ENCODE assay signal across 34 cellular contexts in genomic region chr15:80495406-80495942, GRCh38.
DNase-seq lines count a peak whose midpoint lies in the region; ATAC-seq and TF ChIP-seq lines count a peak whose summit lies in the region.
"Had no signal": no experiment of that assay in that cellular context is flagged by ENCODE, and none has a peak within 500 bp of the region (broad histone marks: within the 10 kb centered on the region; RNA-seq: fewer than 3 reads in every experiment).

No MANE protein-coding gene starts in this region.

- H3K79me1 ChIP-seq in IMR-90 (ENCODE audit: low read depth in 1 of 2, low read length in 2 of 2) = peaks cover 29 to 70% of the 10 kb centered on the region in 2 experiments; a peak in 3 of 4 replicates

- dilution Hi-C loops in IMR-90 (cut with HindIII; ENCODE audit: low sequenced_read_pairs, unreplicated experiment) = no loop called here

- no peak for TF ChIP-seq CTCF in AG04450 (IDR thresholded peaks at IDR 0.05; ENCODE audit: low read depth, low read length)
- no peak for TF ChIP-seq CTCF in IMR-90 (conservative IDR thresholded peaks at IDR 0.05; ENCODE audit: low read depth, low read length)
- TF ChIP-seq CTCF in endodermal cell (conservative IDR thresholded peaks at IDR 0.05) = no peak
- no peak for TF ChIP-seq CTCF in neural progenitor cell (IDR thresholded peaks at IDR 0.05)
- TF ChIP-seq CTCF in GM20000 (IDR thresholded peaks at IDR 0.05; ENCODE audit: extremely low read depth, missing control alignments) = no peak

- no peaks in the 10 kb centered on the region for H3K9me3 ChIP-seq in AG04450 (ENCODE audit: control insufficient read depth, insufficient read depth, low read length)
- H3K9me3 ChIP-seq in IMR-90 (ENCODE audit: control insufficient read depth, insufficient read depth, low read length) = no peaks in the 10 kb centered on the region
- H3K9me3 ChIP-seq in endodermal cell (ENCODE audit: control insufficient read depth, low read length) = no peaks in the 10 kb centered on the region
- H3K9me3 ChIP-seq in neural progenitor cell (ENCODE audit: low read depth) = no peaks in the 10 kb centered on the region
- H3K9me3 ChIP-seq: BE2C, heart left ventricle had no signal

- TF ChIP-seq POLR2A in IMR-90 (IDR thresholded peaks at IDR 0.05; ENCODE audit: low read depth, low read length) = no peak

- H2AK5ac ChIP-seq in IMR-90 (ENCODE audit: low read depth, low read length) = peak overlapping the region; percentile 99

- TF ChIP-seq RAD21 in IMR-90 (IDR thresholded peaks at IDR 0.05; ENCODE audit: low read length) = no peak

- intact Hi-C loops in IMR-90 (cut with micrococcal nuclease) = no loop called here

- H3K4me2 ChIP-seq in IMR-90 (ENCODE audit: low read depth, low read length) (no peak overlapping the region), neural progenitor cell (peak overlapping the region; percentile 47)

- H3K27me3 Mint-ChIP-seq in endodermal cell (ENCODE audit: insufficient read depth) (no peaks in the 10 kb centered on the region), neural progenitor cell (ENCODE audit: insufficient read depth, low read depth) (peaks cover 3% of the 10 kb centered on the region)
- H3K27me3 Mint-ChIP-seq: activated naive CD8-positive, alpha-beta T cell; stimulated activated naive B cell treated with anti-CD40 and anti-IgM and Interleukin-4, amounts not matched to agents 10 μg/mL and 1 μg/mL and 100 μg/mL, for 72 hours had no signal

- CTCF ChIA-PET in AG04450 (lab: Charles Lee) = interaction anchor here (1.4 kb wide), 2 partner anchors 72 to 284 kb away, joined by 5 read pairs; partner anchors contain the start of gene CEMIP
- CTCF ChIA-PET in IMR-90 (lab: Yijun Ruan, JAX) = no interaction called here

- H3K27ac Mint-ChIP-seq in endodermal cell (peak overlapping the region; percentile 30), neural progenitor cell (no peak overlapping the region)
- H3K27ac Mint-ChIP-seq: activated naive CD8-positive, alpha-beta T cell; CD8-positive, alpha-beta memory T cell; naive thymus-derived CD4-positive, alpha-beta T cell; stimulated activated naive B cell treated with anti-CD40 and anti-IgM and Interleukin-4, amounts not matched to agents 10 μg/mL and 1 μg/mL and 100 μg/mL, for 72 hours had no signal

- peak overlapping the region; percentile 99 for H2BK20ac ChIP-seq in IMR-90 (ENCODE audit: low read depth, low read length)

- no peaks in the 10 kb centered on the region for H4K20me1 ChIP-seq in IMR-90 (ENCODE audit: insufficient read depth, low read length)
- H4K20me1 ChIP-seq in neural progenitor cell (ENCODE audit: low read depth) = no peaks in the 10 kb centered on the region

- H2AFZ ChIP-seq in IMR-90 (replicated peaks; ENCODE audit: low read length, poor library complexity) (peak overlapping the region; percentile 33), neural progenitor cell (replicated peaks) (no peak overlapping the region)

- peak overlapping the region; percentile 100 for H4K5ac ChIP-seq in IMR-90 (ENCODE audit: low read depth, low read length)

- H3K4me3 Mint-ChIP-seq in endodermal cell (no peak overlapping the region), neural progenitor cell (no peak overlapping the region)
- H3K4me3 Mint-ChIP-seq: activated naive CD8-positive, alpha-beta T cell; CD8-positive, alpha-beta memory T cell; naive thymus-derived CD4-positive, alpha-beta T cell; stimulated activated naive B cell treated with anti-CD40 and anti-IgM and Interleukin-4, amounts not matched to agents 10 μg/mL and 1 μg/mL and 100 μg/mL, for 72 hours had no signal

- H3K27ac ChIP-seq in AG04450 (ENCODE audit: low read depth, low read length) = peak overlapping the region; percentile 96
- H3K27ac ChIP-seq in IMR-90 (ENCODE audit: insufficient read depth, low read length) = peak overlapping the region; percentile 99
- H3K27ac ChIP-seq in endodermal cell (ENCODE audit: low read depth, low read length) = no peak overlapping the region
- H3K27ac ChIP-seq in neural progenitor cell = no peak overlapping the region
- H3K27ac ChIP-seq: cardiac muscle cell, heart left ventricle, VCaP had no signal

- H3K9me3 Mint-ChIP-seq in endodermal cell = no peaks in the 10 kb centered on the region
- no peaks in the 10 kb centered on the region for H3K9me3 Mint-ChIP-seq in neural progenitor cell
- H3K9me3 Mint-ChIP-seq: CD8-positive, alpha-beta memory T cell; naive thymus-derived CD4-positive, alpha-beta T cell had no signal

- H3K9me1 ChIP-seq in IMR-90 (ENCODE audit: insufficient read depth, low read length) = peaks cover 42% of the 10 kb centered on the region

- H2AK9ac ChIP-seq in IMR-90 (replicated peaks; ENCODE audit: low read depth, low read length, poor library complexity) = peak overlapping the region; percentile 57

- POLR2A ChIA-PET in AG04450 (lab: Yijun Ruan, JAX) = interaction anchor here (0.9 to 1.2 kb wide), 3 partner anchors 12 to 283 kb away, joined by 3 read pairs; partner anchors contain the start of gene CEMIP
- POLR2A ChIA-PET in IMR-90 (lab: Charles Lee; ENCODE audit: unreplicated experiment) = interaction anchor here (1.2 to 1.6 kb wide), 2 partner anchors 11 to 15 kb away, joined by 4 to 6 read pairs; no protein-coding TSS in a partner anchor

- peak; percentile 28; the same call in 1 of the 2 replicates for ATAC-seq in IMR-90 (ENCODE audit: low read depth)
- ATAC-seq: heart left ventricle; naive thymus-derived CD4-positive, alpha-beta T cell; Panc1; stimulated activated naive B cell treated with anti-CD40 and anti-IgM and Interleukin-4, amounts not matched to agents 10 μg/mL and 1 μg/mL and 100 μg/mL, for 72 hours had no signal

- no peaks in the 10 kb centered on the region for H3K79me2 ChIP-seq in neural progenitor cell (ENCODE audit: low read depth)

- H3K27me3 ChIP-seq in AG04450 (ENCODE audit: control insufficient read depth, insufficient read depth, low read length) (no peaks in the 10 kb centered on the region), IMR-90 (ENCODE audit: control insufficient read depth, insufficient read depth, low read length) (no peaks in the 10 kb centered on the region), endodermal cell (ENCODE audit: control insufficient read depth, insufficient read depth, low read length, poor library complexity, severe bottlenecking) (no peaks in the 10 kb centered on the region), neural progenitor cell (no peaks in the 10 kb centered on the region)
- H3K27me3 ChIP-seq: BE2C, cardiac muscle cell, heart left ventricle had no signal

- peaks cover 35% of the 10 kb centered on the region for H3K4me1 Mint-ChIP-seq in endodermal cell
- H3K4me1 Mint-ChIP-seq in neural progenitor cell = peaks cover 28% of the 10 kb centered on the region
- H3K4me1 Mint-ChIP-seq: CD8-positive, alpha-beta memory T cell had no signal

- H3K56ac ChIP-seq in IMR-90 (ENCODE audit: extremely low read depth, insufficient read depth, low read length) = peak overlapping the region; percentile 99

- no TSS peak for BruUV-seq in IMR-90 (replicated peaks; lab: Mats Ljungman, UMichigan)

- peak overlapping the region; percentile 100 for H3K4ac ChIP-seq in IMR-90 (ENCODE audit: low read depth, low read length)

- H3K9ac ChIP-seq in IMR-90 (ENCODE audit: low read depth, low read length) (peak overlapping the region; percentile 76), endodermal cell (ENCODE audit: extremely low read depth, low read length, poor library complexity, severe bottlenecking) (no peak overlapping the region), neural progenitor cell (no peak overlapping the region)

- peak overlapping the region; percentile 99 for H3K14ac ChIP-seq in IMR-90 (replicated peaks; ENCODE audit: low read depth, low read length)

- H3K4me1 ChIP-seq in IMR-90 (ENCODE audit: control insufficient read depth, insufficient read depth, low read length) (peaks cover 35% of the 10 kb centered on the region), endodermal cell (ENCODE audit: control insufficient read depth, insufficient read depth, low read length) (peaks cover 6% of the 10 kb centered on the region), neural progenitor cell (peaks cover 20% of the 10 kb centered on the region)
- H3K4me1 ChIP-seq: BE2C had no signal

- H2BK15ac ChIP-seq in IMR-90 (ENCODE audit: low read depth, low read length) = peak overlapping the region; percentile 97

- in situ Hi-C loops in IMR-90 (cut with MboI; ENCODE audit: low sequenced_read_pairs) = no loop called here
- in situ Hi-C loops in G401 (cut with HindIII; ENCODE audit: low sequenced_read_pairs) = no loop called here

- no peaks in the 10 kb centered on the region for H3K36me3 Mint-ChIP-seq in endodermal cell (ENCODE audit: low read depth)
- peaks cover 25% of the 10 kb centered on the region for H3K36me3 Mint-ChIP-seq in neural progenitor cell
- H3K36me3 Mint-ChIP-seq: activated naive CD8-positive, alpha-beta T cell; CD8-positive, alpha-beta memory T cell; naive thymus-derived CD4-positive, alpha-beta T cell; stimulated activated naive B cell treated with anti-CD40 and anti-IgM and Interleukin-4, amounts not matched to agents 10 μg/mL and 1 μg/mL and 100 μg/mL, for 72 hours had no signal

- H4K91ac ChIP-seq in IMR-90 (ENCODE audit: insufficient read depth, low read depth, low read length) = peak overlapping the region; percentile 100

- peak overlapping the region; percentile 100 for H2BK120ac ChIP-seq in IMR-90 (ENCODE audit: low read depth, low read length)

- H3K4me3 ChIP-seq in AG04450 (ENCODE audit: low read depth, low read length) (no peak overlapping the region), IMR-90 (ENCODE audit: insufficient read depth, low read depth, low read length) (no peak overlapping the region), endodermal cell (ENCODE audit: low read length) (no peak overlapping the region), neural progenitor cell (no peak overlapping the region)
- H3K4me3 ChIP-seq: cardiac muscle cell, heart left ventricle, skin epidermis had no signal

- peak overlapping the region; percentile 100 for H3K23ac ChIP-seq in IMR-90 (ENCODE audit: low read depth, low read length)

- peaks cover 7% of the 10 kb centered on the region for H3F3A ChIP-seq in neural progenitor cell (ENCODE audit: low read depth)

- H3K18ac ChIP-seq in IMR-90 (ENCODE audit: low read depth, low read length) = peak overlapping the region; percentile 90

- H3K36me3 ChIP-seq in IMR-90 (ENCODE audit: control insufficient read depth, insufficient read depth, low read length) = no peaks in the 10 kb centered on the region
- H3K36me3 ChIP-seq in endodermal cell (ENCODE audit: control insufficient read depth, insufficient read depth, low read length) = no peaks in the 10 kb centered on the region
- no peaks in the 10 kb centered on the region for H3K36me3 ChIP-seq in neural progenitor cell
- H3K36me3 ChIP-seq: BE2C, cardiac muscle cell, heart left ventricle had no signal

- peak overlapping the region; percentile 96 to 98 for H4K8ac ChIP-seq in IMR-90 (ENCODE audit: low read depth in 2 of 2, low read length in 2 of 2)

- WGBS in IMR-90 (ENCODE audit: extremely low coverage in 2 of 2, insufficient read length in 1 of 2), 2 experiments = no CpG with 5 or more reads among the region's 2 CpGs
- whole genome bisulfite sequencing in endodermal cell (ENCODE audit: insufficient coverage in 1 of 2, insufficient read length in 1 of 2), 2 experiments = 92% methylated on average over 2 of the region's 2 CpGs; no CpG with 5 or more reads in 1 of the 2 experiments

- peak overlapping the region; percentile 99 for H2BK5ac ChIP-seq in IMR-90 (ENCODE audit: low read depth, low read length, poor library complexity, severe bottlenecking)

- no peak for DNase-seq in AG04450 (ENCODE audit: low read depth, low spot score)
- DNase-seq in IMR-90 = no peak
- DNase-seq in endodermal cell = no peak
- DNase-seq in neural progenitor cell (ENCODE audit: low spot score) = no peak
- DNase-seq in NCI-H1436 (lab: John Stamatoyannopoulos, UW) = no peak
- DNase-seq in AML-193 (lab: John Stamatoyannopoulos, UW) = no peak
- no peak for DNase-seq in G401 (ENCODE audit: low spot score)
- no peak for DNase-seq in GM20000 (ENCODE audit: low spot score)
- DNase-seq: activated CD4-positive, alpha-beta T cell treated with anti-CD3 and anti-CD28 coated beads for 4 hours; activated effector memory CD4-positive, alpha-beta T cell treated with anti-CD3 and anti-CD28 coated beads, Interleukin-2, amount 50 U/mL, for 16 hours; activated T-cell treated with anti-CD3 and anti-CD28 coated beads, Interleukin-2, amount 50 U/mL, for 1 hour; aorta; BE2C; CD8-positive, alpha-beta memory T cell; cortex of kidney; DMS153; foreskin melanocyte; heart left ventricle; midbrain; MV-4-11; naive thymus-derived CD4-positive, alpha-beta T cell; NCI-H1436 treated with DMSO at 0.1 percent for 48 hours; NCI-H2107; NCI-H446; NCI-H748 treated with DMSO at 0.1 percent for 48 hours; SHP77; stimulated activated naive B cell treated with anti-CD40 and anti-IgM and Interleukin-4, amounts not matched to agents 10 μg/mL and 1 μg/mL and 100 μg/mL, for 72 hours; SW 1271; T1000 had no signal

Comparison
In these comparisons a context has a peak if more than half of its experiments do, and no peak if none do; other contexts are left out.
1. H3K27ac ChIP-seq: peak in AG04450 (single experiment) and IMR-90 (single experiment); none in endodermal cell (single experiment) and neural progenitor cell (single experiment).